17 cellular contexts compared by ENCODE assay signal in the genomic region with DNA sequence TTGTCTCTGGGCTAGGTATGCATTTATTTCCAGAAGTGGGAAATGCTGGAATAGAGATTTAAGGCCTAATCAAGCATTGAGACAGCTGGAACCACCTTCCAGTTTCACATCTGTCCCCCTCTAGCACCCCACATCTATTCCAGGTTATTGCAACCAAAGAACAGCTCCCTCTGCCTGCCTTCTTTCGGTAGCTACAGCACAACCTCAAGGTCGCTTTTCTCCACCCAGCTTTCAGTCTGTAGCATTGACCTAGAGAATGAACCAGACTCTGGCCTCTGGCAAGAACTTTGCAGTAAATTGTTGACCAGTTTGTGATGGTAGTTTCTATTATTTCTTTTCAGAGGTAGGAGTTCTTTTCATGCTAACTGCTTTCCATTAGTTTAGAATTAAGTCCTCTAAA.
DNase-seq lines count a peak whose midpoint lies in the region; ATAC-seq, FAIRE-seq and TF ChIP-seq lines count a peak whose summit lies in the region.
"Had no signal": no experiment of that assay in that cellular context is flagged by ENCODE, and none has a peak within 500 bp of the region (broad histone marks: within the 10 kb centered on the region; RNA-seq: fewer than 3 reads in every experiment).

No MANE protein-coding gene starts in this region.

- intact Hi-C loops in K562 (cut with micrococcal nuclease) = no loop called here
- intact Hi-C loops in psoas muscle (cut with DNase I) = no loop called here

- in situ Hi-C loops in K562 (cut with MboI) = no loop called here

- no peak overlapping the region for H4K8ac ChIP-seq in mesendoderm (ENCODE audit: low read depth, low read length)

- H3K79me1 ChIP-seq in mesendoderm (ENCODE audit: low read length) = no peaks in the 10 kb centered on the region

- H3K79me2 ChIP-seq in K562 (ENCODE audit: control insufficient read depth, insufficient read depth, low read length) = no peaks in the 10 kb centered on the region
- H3K79me2 ChIP-seq in mesendoderm (ENCODE audit: control insufficient read depth, insufficient read depth, low read length) = no peaks in the 10 kb centered on the region

- no peak overlapping the region for H2AFZ ChIP-seq in K562 (ENCODE audit: low read depth, low read length)

- H3K23ac ChIP-seq in mesendoderm (ENCODE audit: low read length) = no peak overlapping the region

- H2BK120ac ChIP-seq in mesendoderm (ENCODE audit: low read depth, low read length) = no peak overlapping the region

- H2BK5ac ChIP-seq in mesendoderm (ENCODE audit: low read length) = no peak overlapping the region

- H3K4me2 ChIP-seq in K562 (ENCODE audit: insufficient read depth, low read length) (no peak overlapping the region), mesendoderm (ENCODE audit: low read length) (no peak overlapping the region)
- H3K4me2 ChIP-seq: KMS-11 had no signal

- no peak overlapping the region for H3K27ac ChIP-seq in K562 (ENCODE audit: extremely low read depth, low read depth, low read length)
- H3K27ac ChIP-seq in mesendoderm (ENCODE audit: low read depth, low read length) = no peak overlapping the region
- H3K27ac ChIP-seq in psoas muscle = no peak overlapping the region
- H3K27ac ChIP-seq: KMS-11, left lung had no signal

- H4K5ac ChIP-seq in mesendoderm (ENCODE audit: low read length) = no peak overlapping the region

- POLR2A ChIA-PET in K562 (lab: Yijun Ruan, JAX) = no interaction called here

- H3K9me3 ChIP-seq in K562 (replicated peaks; ENCODE audit: control insufficient read depth, insufficient read depth, low read depth, low read length) (no peaks in the 10 kb centered on the region), psoas muscle (no peaks in the 10 kb centered on the region)
- H3K9me3 ChIP-seq: left lung had no signal

- DNase-seq in D341Med (ENCODE audit: low spot score) (peak; percentile 51), HFF-Myc (ENCODE audit: extremely low read depth, low read depth) (no peak), K562 (ENCODE audit: extremely low read depth in 1 of 4, low spot score in 3 of 4) (peak in 1 of 4 experiments; percentile 8), mesendoderm (peak; percentile 51), SKM-1 treated with dmso at 0.1 percent for 144 hours (lab: John Stamatoyannopoulos, UW; ENCODE audit: unreplicated experiment) (no peak), NCI-H2081 (lab: John Stamatoyannopoulos, UW) (no peak), A172 (ENCODE audit: low spot score) (no peak), psoas muscle (no peak)
- DNase-seq: activated CD4-positive, CD25-positive, alpha-beta regulatory T cell; activated naive CD4-positive, alpha-beta T cell treated with anti-CD3 and anti-CD28 coated beads for 36 hours; CD4-positive, CD25-positive, alpha-beta regulatory T cell; left lung; natural killer cell; NCI-H187 treated with DMSO at 0.1 percent for 48 hours; right cardiac atrium; stimulated activated CD4-positive, alpha-beta T cell treated with anti-CD3 and anti-CD28 coated beads, Interleukin-4, amount 100 ng/mL, for 1 hour had no signal

- no peaks in the 10 kb centered on the region for H4K20me1 ChIP-seq in K562 (replicated peaks; ENCODE audit: control insufficient read depth, insufficient read depth, low read length)

- ATAC-seq in K562 (peak; percentile 65; the same call in 1 of the 3 replicates), psoas muscle (no peak)
- ATAC-seq: left lung, natural killer cell, right cardiac atrium had no signal

- no peak overlapping the region for H3K4me3 ChIP-seq in HFF-Myc (replicated peaks; ENCODE audit: low read depth, low read length)
- H3K4me3 ChIP-seq in K562 = no peak overlapping the region
- no peak overlapping the region for H3K4me3 ChIP-seq in mesendoderm (ENCODE audit: low read length)
- no peak overlapping the region for H3K4me3 ChIP-seq in psoas muscle
- H3K4me3 ChIP-seq: left lung had no signal

- no peak for TF ChIP-seq RAD21 in K562 (CRISPR knock-in tag; conservative IDR thresholded peaks at IDR 0.05 in 1 of 2, IDR thresholded peaks at IDR 0.05 in 1 of 2)

- no peaks in the 10 kb centered on the region; a peak in 1 of 5 replicates for H3K27me3 ChIP-seq in K562 (ENCODE audit: control insufficient read depth in 2 of 2, insufficient read depth in 2 of 2, low read length in 2 of 2)
- no peaks in the 10 kb centered on the region for H3K27me3 ChIP-seq in mesendoderm (ENCODE audit: insufficient read depth, low read length, poor library complexity)
- H3K27me3 ChIP-seq in psoas muscle (ENCODE audit: insufficient read depth in 3 of 3, low read length in 2 of 3) = no peaks in the 10 kb centered on the region
- H3K27me3 ChIP-seq: left lung had no signal

- H3K36me3 ChIP-seq in K562 (ENCODE audit: control insufficient read depth, insufficient read depth, low read length) (no peaks in the 10 kb centered on the region), mesendoderm (ENCODE audit: control insufficient read depth, insufficient read depth, low read length) (no peaks in the 10 kb centered on the region), psoas muscle (ENCODE audit: insufficient read depth in 1 of 2, low read depth in 1 of 2) (no peaks in the 10 kb centered on the region)
- H3K36me3 ChIP-seq: left lung had no signal

- H3K4ac ChIP-seq in mesendoderm (ENCODE audit: low read depth, low read length) = no peak overlapping the region

- peak; percentile 21 for TF ChIP-seq CTCF in HFF-Myc (IDR thresholded peaks at IDR 0.05; ENCODE audit: low read depth, low read length, missing control alignments)
- peak; percentile 11 to 42 (median 27); a peak in 3 of 6 replicates for TF ChIP-seq CTCF in K562 (IDR thresholded peaks at IDR 0.05 in 2 of 3, conservative IDR thresholded peaks at IDR 0.05 in 1 of 3; ENCODE audit: insufficient read depth in 2 of 3, low read depth in 1 of 3, low read length in 3 of 3)
- TF ChIP-seq CTCF in psoas muscle (IDR thresholded peaks at IDR 0.05) = no peak

- 0% methylated on average over 2 of the region's 2 CpGs for WGBS in K562 (ENCODE audit: insufficient coverage, low coverage, missing lambda C conversion rate)
- WGBS in mesendoderm (ENCODE audit: extremely low coverage, insufficient coverage, low lambda C conversion rate) = no CpG with 5 or more reads among the region's 2 CpGs
- 22 to 50% (median 38%) methylated on average over 2 of the region's 2 CpGs for WGBS in psoas muscle, 3 donors

- H3K9ac ChIP-seq in K562 (ENCODE audit: insufficient read depth in 1 of 2, low read depth in 2 of 2, low read length in 2 of 2) (no peak overlapping the region), mesendoderm (ENCODE audit: low read length) (no peak overlapping the region)
- H3K9ac ChIP-seq: KMS-11 had no signal

- CTCF ChIA-PET in K562 (lab: Yijun Ruan, JAX; ENCODE audit: low intra/inter-chr PET ratio) = interaction anchor here (0.9 kb wide), 1 partner anchor 1039 kb away, joined by 3 read pairs; no protein-coding TSS in a partner anchor

- TF ChIP-seq EP300 in K562 (IDR thresholded peaks at IDR 0.05; ENCODE audit: low read length) = no peak

- TF ChIP-seq POLR2A in K562 (conservative IDR thresholded peaks at IDR 0.05) = no peak

- H2BK15ac ChIP-seq in mesendoderm (replicated peaks; ENCODE audit: low read depth) = no peak overlapping the region

- peak; percentile 40 for FAIRE-seq in K562 (lab: Jason Lieb, UNC)

- no peaks in the 10 kb centered on the region for H3K9me1 ChIP-seq in K562 (ENCODE audit: control insufficient read depth, insufficient read depth, low read length)

- H3K18ac ChIP-seq in mesendoderm (ENCODE audit: low read length) = no peak overlapping the region

- no peak overlapping the region for H2AK5ac ChIP-seq in mesendoderm (ENCODE audit: low read length)

- no TSS peak for BruUV-seq in K562 (replicated peaks; lab: Mats Ljungman, UMichigan)

- H3K4me1 ChIP-seq in K562 (replicated peaks in 1 of 2; ENCODE audit: control insufficient read depth in 2 of 2, insufficient read depth in 2 of 2, low read length in 2 of 2) = no peaks in the 10 kb centered on the region
- peaks cover 8% of the 10 kb centered on the region for H3K4me1 ChIP-seq in mesendoderm (ENCODE audit: control insufficient read depth, low read depth, low read length)
- H3K4me1 ChIP-seq in psoas muscle = no peaks in the 10 kb centered on the region
- H3K4me1 ChIP-seq: left lung had no signal

- H3K56ac ChIP-seq in mesendoderm (ENCODE audit: low read length) = no peak overlapping the region

TF ChIP-seq in K562, 482 proteins besides CTCF, POLR2A, EP300 and RAD21 (continues in another document):
- TF ChIP-seq ZNF408 (CRISPR knock-in tag; IDR thresholded peaks at IDR 0.05; ENCODE audit: low read depth) (no peak), MTA2 (IDR thresholded peaks at IDR 0.05; ENCODE audit: low read depth) (no peak), NFIX (CRISPR knock-in tag; IDR thresholded peaks at IDR 0.05; ENCODE audit: low read depth) (no peak), NR2C2 (CRISPR knock-in tag; IDR thresholded peaks at IDR 0.05) (no peak), NR2C2 (tag; IDR thresholded peaks at IDR 0.05) (no peak), FOXO4 (CRISPR knock-in tag; IDR thresholded peaks at IDR 0.05) (no peak), KDM2B (CRISPR knock-in tag; IDR thresholded peaks at IDR 0.05) (no peak), CTBP1 (IDR thresholded peaks at IDR 0.05; ENCODE audit: borderline replicate concordance) (no peak)
- TF ChIP-seq, protein P1, sequence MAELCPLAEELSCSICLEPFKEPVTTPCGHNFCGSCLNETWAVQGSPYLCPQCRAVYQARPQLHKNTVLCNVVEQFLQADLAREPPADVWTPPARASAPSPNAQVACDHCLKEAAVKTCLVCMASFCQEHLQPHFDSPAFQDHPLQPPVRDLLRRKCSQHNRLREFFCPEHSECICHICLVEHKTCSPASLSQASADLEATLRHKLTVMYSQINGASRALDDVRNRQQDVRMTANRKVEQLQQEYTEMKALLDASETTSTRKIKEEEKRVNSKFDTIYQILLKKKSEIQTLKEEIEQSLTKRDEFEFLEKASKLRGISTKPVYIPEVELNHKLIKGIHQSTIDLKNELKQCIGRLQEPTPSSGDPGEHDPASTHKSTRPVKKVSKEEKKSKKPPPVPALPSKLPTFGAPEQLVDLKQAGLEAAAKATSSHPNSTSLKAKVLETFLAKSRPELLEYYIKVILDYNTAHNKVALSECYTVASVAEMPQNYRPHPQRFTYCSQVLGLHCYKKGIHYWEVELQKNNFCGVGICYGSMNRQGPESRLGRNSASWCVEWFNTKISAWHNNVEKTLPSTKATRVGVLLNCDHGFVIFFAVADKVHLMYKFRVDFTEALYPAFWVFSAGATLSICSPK (IDR thresholded peaks at IDR 0.05; ENCODE audit: borderline replicate concordance) = no peak

Comparison
In these comparisons a context has a peak if more than half of its experiments do, and no peak if none do; other contexts are left out.
1. DNase-seq: peak in D341Med (single experiment) and mesendoderm (single experiment); none in HFF-Myc (single experiment), SKM-1 treated with dmso at 0.1 percent for 144 hours (single experiment), NCI-H2081 (0 of 2), A172 (single experiment) and psoas muscle (0 of 2).